1 cellular context compared by ENCODE assay signal in the genomic region with DNA sequence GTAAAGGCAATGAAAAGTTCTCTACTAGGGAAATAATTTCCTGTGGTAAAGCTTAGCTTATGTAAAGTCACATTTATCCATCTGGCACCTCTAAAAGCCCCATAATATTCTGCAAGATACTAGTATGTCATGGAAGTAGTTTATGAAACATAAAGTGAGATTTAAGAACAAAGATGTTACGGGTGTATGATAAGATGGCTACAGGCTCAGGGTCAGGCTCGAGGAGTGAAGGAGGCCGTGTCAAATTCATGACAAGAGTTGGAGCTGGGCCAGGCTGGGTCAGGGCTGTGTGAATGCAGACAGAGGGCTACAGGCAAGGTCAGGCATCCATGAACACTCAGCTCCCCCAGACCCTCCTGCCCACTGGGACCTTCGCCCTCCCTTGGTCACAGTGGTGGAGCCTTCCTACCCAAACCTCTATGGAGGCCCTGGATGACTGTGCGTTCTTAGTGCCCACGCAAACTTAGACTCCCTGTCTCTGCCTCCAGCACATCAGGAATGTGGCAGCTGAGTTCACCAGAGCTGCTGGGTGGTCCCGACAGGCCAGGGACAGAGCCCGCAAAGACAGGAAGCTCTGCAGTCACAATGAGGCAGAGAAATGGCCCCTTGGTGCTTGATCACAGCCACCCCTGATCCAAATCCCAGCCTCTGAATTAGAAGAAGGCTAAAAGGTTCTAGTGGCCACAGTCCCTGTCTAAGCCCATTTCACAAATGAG.
A peak's percentile ranks its signal among the peaks of the same experiment; 100 is the strongest.
TF ChIP-seq lines count a peak whose summit lies in the region.

No MANE protein-coding gene starts in this region.

TF ChIP-seq in K562, 482 proteins besides CTCF, POLR2A, EP300 and RAD21 (continues in another document):
- TF ChIP-seq, protein P1, sequence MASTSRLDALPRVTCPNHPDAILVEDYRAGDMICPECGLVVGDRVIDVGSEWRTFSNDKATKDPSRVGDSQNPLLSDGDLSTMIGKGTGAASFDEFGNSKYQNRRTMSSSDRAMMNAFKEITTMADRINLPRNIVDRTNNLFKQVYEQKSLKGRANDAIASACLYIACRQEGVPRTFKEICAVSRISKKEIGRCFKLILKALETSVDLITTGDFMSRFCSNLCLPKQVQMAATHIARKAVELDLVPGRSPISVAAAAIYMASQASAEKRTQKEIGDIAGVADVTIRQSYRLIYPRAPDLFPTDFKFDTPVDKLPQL (IDR thresholded peaks at IDR 0.05; ENCODE audit: extremely low read depth, insufficient read length) = no peak
- TF ChIP-seq, protein P2, sequence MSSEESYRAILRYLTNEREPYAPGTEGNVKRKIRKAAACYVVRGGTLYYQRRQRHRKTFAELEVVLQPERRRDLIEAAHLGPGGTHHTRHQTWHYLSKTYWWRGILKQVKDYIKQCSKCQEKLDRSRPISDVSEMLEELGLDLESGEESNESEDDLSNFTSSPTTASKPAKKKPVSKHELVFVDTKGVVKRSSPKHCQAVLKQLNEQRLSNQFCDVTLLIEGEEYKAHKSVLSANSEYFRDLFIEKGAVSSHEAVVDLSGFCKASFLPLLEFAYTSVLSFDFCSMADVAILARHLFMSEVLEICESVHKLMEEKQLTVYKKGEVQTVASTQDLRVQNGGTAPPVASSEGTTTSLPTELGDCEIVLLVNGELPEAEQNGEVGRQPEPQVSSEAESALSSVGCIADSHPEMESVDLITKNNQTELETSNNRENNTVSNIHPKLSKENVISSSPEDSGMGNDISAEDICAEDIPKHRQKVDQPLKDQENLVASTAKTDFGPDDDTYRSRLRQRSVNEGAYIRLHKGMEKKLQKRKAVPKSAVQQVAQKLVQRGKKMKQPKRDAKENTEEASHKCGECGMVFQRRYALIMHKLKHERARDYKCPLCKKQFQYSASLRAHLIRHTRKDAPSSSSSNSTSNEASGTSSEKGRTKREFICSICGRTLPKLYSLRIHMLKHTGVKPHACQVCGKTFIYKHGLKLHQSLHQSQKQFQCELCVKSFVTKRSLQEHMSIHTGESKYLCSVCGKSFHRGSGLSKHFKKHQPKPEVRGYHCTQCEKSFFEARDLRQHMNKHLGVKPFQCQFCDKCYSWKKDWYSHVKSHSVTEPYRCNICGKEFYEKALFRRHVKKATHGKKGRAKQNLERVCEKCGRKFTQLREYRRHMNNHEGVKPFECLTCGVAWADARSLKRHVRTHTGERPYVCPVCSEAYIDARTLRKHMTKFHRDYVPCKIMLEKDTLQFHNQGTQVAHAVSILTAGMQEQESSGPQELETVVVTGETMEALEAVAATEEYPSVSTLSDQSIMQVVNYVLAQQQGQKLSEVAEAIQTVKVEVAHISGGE (CRISPR knock-in tag; IDR thresholded peaks at IDR 0.05) = no peak
- 0 out of 4 replicates have a peak, but pooled peaks of 1 of the 2 experiments have one; percentile 40 for TF ChIP-seq MAZ (CRISPR knock-in tag; conservative IDR thresholded peaks at IDR 0.05 in 1 of 2, IDR thresholded peaks at IDR 0.05 in 1 of 2)
- no peak for TF ChIP-seq ZFPM2 (CRISPR knock-in tag; IDR thresholded peaks at IDR 0.05)
- TF ChIP-seq TCFL5 (CRISPR knock-in tag; conservative IDR thresholded peaks at IDR 0.05) = no peak
- 0 out of 2 replicates have a peak, but pooled peaks have one; percentile 24 for TF ChIP-seq ZFP1 (CRISPR knock-in tag; IDR thresholded peaks at IDR 0.05)
- TF ChIP-seq TEAD1 (CRISPR knock-in tag; IDR thresholded peaks at IDR 0.05) = 0 out of 4 replicates have a peak, but pooled peaks of 1 of the 2 experiments have one; percentile 41
- TF ChIP-seq, protein P3, sequence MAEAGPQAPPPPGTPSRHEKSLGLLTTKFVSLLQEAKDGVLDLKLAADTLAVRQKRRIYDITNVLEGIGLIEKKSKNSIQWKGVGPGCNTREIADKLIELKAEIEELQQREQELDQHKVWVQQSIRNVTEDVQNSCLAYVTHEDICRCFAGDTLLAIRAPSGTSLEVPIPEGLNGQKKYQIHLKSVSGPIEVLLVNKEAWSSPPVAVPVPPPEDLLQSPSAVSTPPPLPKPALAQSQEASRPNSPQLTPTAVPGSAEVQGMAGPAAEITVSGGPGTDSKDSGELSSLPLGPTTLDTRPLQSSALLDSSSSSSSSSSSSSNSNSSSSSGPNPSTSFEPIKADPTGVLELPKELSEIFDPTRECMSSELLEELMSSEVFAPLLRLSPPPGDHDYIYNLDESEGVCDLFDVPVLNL (CRISPR knock-in tag; IDR thresholded peaks at IDR 0.05; ENCODE audit: low read depth) = 0 out of 2 replicates have a peak, but pooled peaks have one; percentile 55
- TF ChIP-seq ZNF143 (CRISPR knock-in tag; IDR thresholded peaks at IDR 0.05) = peak; percentile 46; the same call in 1 of the 2 replicates
- TF ChIP-seq, protein P4, sequence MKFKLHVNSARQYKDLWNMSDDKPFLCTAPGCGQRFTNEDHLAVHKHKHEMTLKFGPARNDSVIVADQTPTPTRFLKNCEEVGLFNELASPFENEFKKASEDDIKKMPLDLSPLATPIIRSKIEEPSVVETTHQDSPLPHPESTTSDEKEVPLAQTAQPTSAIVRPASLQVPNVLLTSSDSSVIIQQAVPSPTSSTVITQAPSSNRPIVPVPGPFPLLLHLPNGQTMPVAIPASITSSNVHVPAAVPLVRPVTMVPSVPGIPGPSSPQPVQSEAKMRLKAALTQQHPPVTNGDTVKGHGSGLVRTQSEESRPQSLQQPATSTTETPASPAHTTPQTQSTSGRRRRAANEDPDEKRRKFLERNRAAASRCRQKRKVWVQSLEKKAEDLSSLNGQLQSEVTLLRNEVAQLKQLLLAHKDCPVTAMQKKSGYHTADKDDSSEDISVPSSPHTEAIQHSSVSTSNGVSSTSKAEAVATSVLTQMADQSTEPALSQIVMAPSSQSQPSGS (CRISPR knock-in tag; IDR thresholded peaks at IDR 0.05) = peak; percentile 81; the same call in 1 of the 2 replicates
- TF ChIP-seq TEAD4 (IDR thresholded peaks at IDR 0.05; ENCODE audit: low read length) = no peak
- TF ChIP-seq TEAD4 (CRISPR knock-in tag; IDR thresholded peaks at IDR 0.05; ENCODE audit: borderline replicate concordance) = peak; percentile 83; the same call in 1 of the 2 replicates
- TF ChIP-seq SIN3A (IDR thresholded peaks at IDR 0.05; ENCODE audit: borderline replicate concordance in 2 of 2, control insufficient read depth in 1 of 2, low read depth in 2 of 2, low read length in 2 of 2) = 0 out of 4 replicates have a peak, but pooled peaks of 1 of the 2 experiments have one; percentile 5
- TF ChIP-seq, protein P5, sequence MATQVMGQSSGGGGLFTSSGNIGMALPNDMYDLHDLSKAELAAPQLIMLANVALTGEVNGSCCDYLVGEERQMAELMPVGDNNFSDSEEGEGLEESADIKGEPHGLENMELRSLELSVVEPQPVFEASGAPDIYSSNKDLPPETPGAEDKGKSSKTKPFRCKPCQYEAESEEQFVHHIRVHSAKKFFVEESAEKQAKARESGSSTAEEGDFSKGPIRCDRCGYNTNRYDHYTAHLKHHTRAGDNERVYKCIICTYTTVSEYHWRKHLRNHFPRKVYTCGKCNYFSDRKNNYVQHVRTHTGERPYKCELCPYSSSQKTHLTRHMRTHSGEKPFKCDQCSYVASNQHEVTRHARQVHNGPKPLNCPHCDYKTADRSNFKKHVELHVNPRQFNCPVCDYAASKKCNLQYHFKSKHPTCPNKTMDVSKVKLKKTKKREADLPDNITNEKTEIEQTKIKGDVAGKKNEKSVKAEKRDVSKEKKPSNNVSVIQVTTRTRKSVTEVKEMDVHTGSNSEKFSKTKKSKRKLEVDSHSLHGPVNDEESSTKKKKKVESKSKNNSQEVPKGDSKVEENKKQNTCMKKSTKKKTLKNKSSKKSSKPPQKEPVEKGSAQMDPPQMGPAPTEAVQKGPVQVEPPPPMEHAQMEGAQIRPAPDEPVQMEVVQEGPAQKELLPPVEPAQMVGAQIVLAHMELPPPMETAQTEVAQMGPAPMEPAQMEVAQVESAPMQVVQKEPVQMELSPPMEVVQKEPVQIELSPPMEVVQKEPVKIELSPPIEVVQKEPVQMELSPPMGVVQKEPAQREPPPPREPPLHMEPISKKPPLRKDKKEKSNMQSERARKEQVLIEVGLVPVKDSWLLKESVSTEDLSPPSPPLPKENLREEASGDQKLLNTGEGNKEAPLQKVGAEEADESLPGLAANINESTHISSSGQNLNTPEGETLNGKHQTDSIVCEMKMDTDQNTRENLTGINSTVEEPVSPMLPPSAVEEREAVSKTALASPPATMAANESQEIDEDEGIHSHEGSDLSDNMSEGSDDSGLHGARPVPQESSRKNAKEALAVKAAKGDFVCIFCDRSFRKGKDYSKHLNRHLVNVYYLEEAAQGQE (CRISPR knock-in tag; IDR thresholded peaks at IDR 0.05; ENCODE audit: low read depth) = peak; percentile 49; the same call in 1 of the 2 replicates
- TF ChIP-seq, protein P6, sequence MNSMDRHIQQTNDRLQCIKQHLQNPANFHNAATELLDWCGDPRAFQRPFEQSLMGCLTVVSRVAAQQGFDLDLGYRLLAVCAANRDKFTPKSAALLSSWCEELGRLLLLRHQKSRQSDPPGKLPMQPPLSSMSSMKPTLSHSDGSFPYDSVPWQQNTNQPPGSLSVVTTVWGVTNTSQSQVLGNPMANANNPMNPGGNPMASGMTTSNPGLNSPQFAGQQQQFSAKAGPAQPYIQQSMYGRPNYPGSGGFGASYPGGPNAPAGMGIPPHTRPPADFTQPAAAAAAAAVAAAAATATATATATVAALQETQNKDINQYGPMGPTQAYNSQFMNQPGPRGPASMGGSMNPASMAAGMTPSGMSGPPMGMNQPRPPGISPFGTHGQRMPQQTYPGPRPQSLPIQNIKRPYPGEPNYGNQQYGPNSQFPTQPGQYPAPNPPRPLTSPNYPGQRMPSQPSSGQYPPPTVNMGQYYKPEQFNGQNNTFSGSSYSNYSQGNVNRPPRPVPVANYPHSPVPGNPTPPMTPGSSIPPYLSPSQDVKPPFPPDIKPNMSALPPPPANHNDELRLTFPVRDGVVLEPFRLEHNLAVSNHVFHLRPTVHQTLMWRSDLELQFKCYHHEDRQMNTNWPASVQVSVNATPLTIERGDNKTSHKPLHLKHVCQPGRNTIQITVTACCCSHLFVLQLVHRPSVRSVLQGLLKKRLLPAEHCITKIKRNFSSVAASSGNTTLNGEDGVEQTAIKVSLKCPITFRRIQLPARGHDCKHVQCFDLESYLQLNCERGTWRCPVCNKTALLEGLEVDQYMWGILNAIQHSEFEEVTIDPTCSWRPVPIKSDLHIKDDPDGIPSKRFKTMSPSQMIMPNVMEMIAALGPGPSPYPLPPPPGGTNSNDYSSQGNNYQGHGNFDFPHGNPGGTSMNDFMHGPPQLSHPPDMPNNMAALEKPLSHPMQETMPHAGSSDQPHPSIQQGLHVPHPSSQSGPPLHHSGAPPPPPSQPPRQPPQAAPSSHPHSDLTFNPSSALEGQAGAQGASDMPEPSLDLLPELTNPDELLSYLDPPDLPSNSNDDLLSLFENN (IDR thresholded peaks at IDR 0.05; ENCODE audit: low read depth in 2 of 2, low read length in 2 of 2) = 0 out of 4 replicates have a peak, but pooled peaks of 1 of the 2 experiments have one; percentile 29
- TF ChIP-seq ZNF695 (CRISPR knock-in tag; IDR thresholded peaks at IDR 0.05) = peak; percentile 71; the same call in 1 of the 2 replicates
- 0 out of 2 replicates have a peak, but pooled peaks have one; percentile 67 for TF ChIP-seq ZNF830 (CRISPR knock-in tag; IDR thresholded peaks at IDR 0.05)
- peak; percentile 50 for TF ChIP-seq HMGN3 (IDR thresholded peaks at IDR 0.05; ENCODE audit: borderline replicate concordance, extremely low read depth, insufficient read length, low read depth, low read length)
- no peak; the same call in 1 of the 2 replicates for TF ChIP-seq STAG1 (CRISPR knock-in tag; IDR thresholded peaks at IDR 0.05; ENCODE audit: borderline replicate concordance)
- TF ChIP-seq, protein P7, sequence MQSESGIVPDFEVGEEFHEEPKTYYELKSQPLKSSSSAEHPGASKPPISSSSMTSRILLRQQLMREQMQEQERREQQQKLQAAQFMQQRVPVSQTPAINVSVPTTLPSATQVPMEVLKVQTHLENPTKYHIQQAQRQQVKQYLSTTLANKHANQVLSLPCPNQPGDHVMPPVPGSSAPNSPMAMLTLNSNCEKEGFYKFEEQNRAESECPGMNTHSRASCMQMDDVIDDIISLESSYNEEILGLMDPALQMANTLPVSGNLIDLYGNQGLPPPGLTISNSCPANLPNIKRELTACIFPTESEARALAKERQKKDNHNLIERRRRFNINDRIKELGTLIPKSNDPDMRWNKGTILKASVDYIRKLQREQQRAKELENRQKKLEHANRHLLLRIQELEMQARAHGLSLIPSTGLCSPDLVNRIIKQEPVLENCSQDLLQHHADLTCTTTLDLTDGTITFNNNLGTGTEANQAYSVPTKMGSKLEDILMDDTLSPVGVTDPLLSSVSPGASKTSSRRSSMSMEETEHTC (IDR thresholded peaks at IDR 0.05) = no peak
- TF ChIP-seq, protein P8, sequence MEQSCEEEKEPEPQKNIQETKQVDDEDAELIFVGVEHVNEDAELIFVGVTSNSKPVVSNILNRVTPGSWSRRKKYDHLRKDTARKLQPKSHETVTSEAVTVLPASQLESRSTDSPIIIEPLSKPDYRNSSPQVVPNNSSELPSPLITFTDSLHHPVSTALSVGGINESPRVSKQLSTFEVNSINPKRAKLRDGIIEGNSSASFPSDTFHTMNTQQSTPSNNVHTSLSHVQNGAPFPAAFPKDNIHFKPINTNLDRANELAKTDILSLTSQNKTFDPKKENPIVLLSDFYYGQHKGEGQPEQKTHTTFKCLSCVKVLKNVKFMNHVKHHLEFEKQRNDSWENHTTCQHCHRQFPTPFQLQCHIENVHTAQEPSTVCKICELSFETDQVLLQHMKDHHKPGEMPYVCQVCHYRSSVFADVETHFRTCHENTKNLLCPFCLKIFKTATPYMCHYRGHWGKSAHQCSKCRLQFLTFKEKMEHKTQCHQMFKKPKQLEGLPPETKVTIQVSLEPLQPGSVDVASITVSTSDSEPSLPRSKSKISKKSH (CRISPR knock-in tag; IDR thresholded peaks at IDR 0.05) = 0 out of 2 replicates have a peak, but pooled peaks have one; percentile 21
- TF ChIP-seq, protein P9, sequence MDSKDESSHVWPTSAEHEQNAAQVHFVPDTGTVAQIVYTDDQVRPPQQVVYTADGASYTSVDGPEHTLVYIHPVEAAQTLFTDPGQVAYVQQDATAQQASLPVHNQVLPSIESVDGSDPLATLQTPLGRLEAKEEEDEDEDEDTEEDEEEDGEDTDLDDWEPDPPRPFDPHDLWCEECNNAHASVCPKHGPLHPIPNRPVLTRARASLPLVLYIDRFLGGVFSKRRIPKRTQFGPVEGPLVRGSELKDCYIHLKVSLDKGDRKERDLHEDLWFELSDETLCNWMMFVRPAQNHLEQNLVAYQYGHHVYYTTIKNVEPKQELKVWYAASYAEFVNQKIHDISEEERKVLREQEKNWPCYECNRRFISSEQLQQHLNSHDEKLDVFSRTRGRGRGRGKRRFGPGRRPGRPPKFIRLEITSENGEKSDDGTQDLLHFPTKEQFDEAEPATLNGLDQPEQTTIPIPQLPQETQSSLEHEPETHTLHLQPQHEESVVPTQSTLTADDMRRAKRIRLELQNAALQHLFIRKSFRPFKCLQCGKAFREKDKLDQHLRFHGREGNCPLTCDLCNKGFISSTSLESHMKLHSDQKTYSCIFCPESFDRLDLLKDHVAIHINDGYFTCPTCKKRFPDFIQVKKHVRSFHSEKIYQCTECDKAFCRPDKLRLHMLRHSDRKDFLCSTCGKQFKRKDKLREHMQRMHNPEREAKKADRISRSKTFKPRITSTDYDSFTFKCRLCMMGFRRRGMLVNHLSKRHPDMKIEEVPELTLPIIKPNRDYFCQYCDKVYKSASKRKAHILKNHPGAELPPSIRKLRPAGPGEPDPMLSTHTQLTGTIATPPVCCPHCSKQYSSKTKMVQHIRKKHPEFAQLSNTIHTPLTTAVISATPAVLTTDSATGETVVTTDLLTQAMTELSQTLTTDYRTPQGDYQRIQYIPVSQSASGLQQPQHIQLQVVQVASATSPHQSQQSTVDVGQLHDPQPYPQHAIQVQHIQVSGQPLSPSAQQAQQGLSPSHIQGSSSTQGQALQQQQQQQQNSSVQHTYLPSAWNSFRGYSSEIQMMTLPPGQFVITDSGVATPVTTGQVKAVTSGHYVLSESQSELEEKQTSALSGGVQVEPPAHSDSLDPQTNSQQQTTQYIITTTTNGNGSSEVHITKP (IDR thresholded peaks at IDR 0.05; ENCODE audit: partially characterized antibody) = peak; percentile 4
